13 cellular contexts compared by ENCODE assay signal in genomic region chr5:40405985-40406384, GRCh38.
DNase-seq lines count a peak whose midpoint lies in the region; ATAC-seq and TF ChIP-seq lines count a peak whose summit lies in the region.
"Had no signal": no experiment of that assay in that cellular context is flagged by ENCODE, and none has a peak within 500 bp of the region (broad histone marks: within the 10 kb centered on the region; RNA-seq: fewer than 3 reads in every experiment).

No MANE protein-coding gene starts in this region.

- no peak overlapping the region for H3K4me3 Mint-ChIP-seq in activated naive CD4-positive, alpha-beta T cell treated with anti-CD3 and anti-CD28 coated beads, Interleukin-2, amount 10 ng/mL, durations not matched to agents 7 days and 5 days
- H3K4me3 Mint-ChIP-seq in activated CD4-positive, alpha-beta memory T cell treated with anti-CD3 and anti-CD28 coated beads, Interleukin-2, amount 10 ng/mL, durations not matched to agents 7 days and 5 days, result no peak overlapping the region

- H3K4me1 ChIP-seq in right lobe of liver (no peaks in the 10 kb centered on the region), subcutaneous abdominal adipose tissue (ENCODE audit: control insufficient read depth in 5 of 5, insufficient read depth in 5 of 5, low read length in 5 of 5) (peaks cover 0 to 43% (median 25%) of the 10 kb centered on the region in 5 donors)
- H3K4me1 ChIP-seq: pancreas had no signal

- H3K27me3 Mint-ChIP-seq in activated naive CD4-positive, alpha-beta T cell treated with anti-CD3 and anti-CD28 coated beads, Interleukin-2, amount 10 ng/mL, durations not matched to agents 7 days and 5 days, result no peaks in the 10 kb centered on the region
- no peaks in the 10 kb centered on the region for H3K27me3 Mint-ChIP-seq in activated CD4-positive, alpha-beta memory T cell treated with anti-CD3 and anti-CD28 coated beads, Interleukin-2, amount 10 ng/mL, durations not matched to agents 7 days and 5 days

- ATAC-seq in right lobe of liver (no peak), HG03095 (IDR thresholded peaks at IDR 0.05; ENCODE audit: unreplicated experiment) (no peak), GM19035 (IDR thresholded peaks at IDR 0.05; ENCODE audit: unreplicated experiment) (no peak)

- DNase-seq in activated naive CD4-positive, alpha-beta T cell treated with anti-CD3 and anti-CD28 coated beads, Interleukin-2, amount 10 ng/mL, durations not matched to agents 7 days and 5 days, result no peak
- DNase-seq in activated naive CD4-positive, alpha-beta T cell treated with Interleukin-2 at 50 U/mL for 16 hours, result no peak
- DNase-seq in activated CD4-positive, alpha-beta memory T cell treated with anti-CD3 and anti-CD28 coated beads, Interleukin-2, amount 10 ng/mL, durations not matched to agents 7 days and 5 days, result no peak
- no peak for DNase-seq in right lobe of liver
- no peak for DNase-seq in SK-N-DZ (ENCODE audit: low spot score)
- DNase-seq: activated CD8-positive, alpha-beta memory T cell treated with anti-CD3 and anti-CD28 coated beads, Interleukin-2, amount 50 U/mL, for 4 hours; cerebellar nuclear complex; left colon; pancreas had no signal

- H3K9me3 ChIP-seq in right lobe of liver, result no peaks in the 10 kb centered on the region
- no peaks in the 10 kb centered on the region for H3K9me3 ChIP-seq in subcutaneous abdominal adipose tissue (ENCODE audit: control insufficient read depth in 5 of 5, low read length in 5 of 5)
- H3K9me3 ChIP-seq: pancreas, suprapubic skin had no signal

- intact Hi-C loops in right lobe of liver (cut with DNase I), result no loop called here

- H3K36me3 Mint-ChIP-seq in activated naive CD4-positive, alpha-beta T cell treated with anti-CD3 and anti-CD28 coated beads, Interleukin-2, amount 10 ng/mL, durations not matched to agents 7 days and 5 days, result peaks cover 17% of the 10 kb centered on the region
- H3K36me3 Mint-ChIP-seq in activated CD4-positive, alpha-beta memory T cell treated with anti-CD3 and anti-CD28 coated beads, Interleukin-2, amount 10 ng/mL, durations not matched to agents 7 days and 5 days (ENCODE audit: low read depth), result peaks cover 14% of the 10 kb centered on the region

- peaks cover 2% of the 10 kb centered on the region for H3K9me3 Mint-ChIP-seq in activated naive CD4-positive, alpha-beta T cell treated with anti-CD3 and anti-CD28 coated beads, Interleukin-2, amount 10 ng/mL, durations not matched to agents 7 days and 5 days
- H3K9me3 Mint-ChIP-seq in activated CD4-positive, alpha-beta memory T cell treated with anti-CD3 and anti-CD28 coated beads, Interleukin-2, amount 10 ng/mL, durations not matched to agents 7 days and 5 days, result no peaks in the 10 kb centered on the region

- peak overlapping the region; percentile 99 for H3K27ac Mint-ChIP-seq in activated naive CD4-positive, alpha-beta T cell treated with anti-CD3 and anti-CD28 coated beads, Interleukin-2, amount 10 ng/mL, durations not matched to agents 7 days and 5 days
- H3K27ac Mint-ChIP-seq in activated CD4-positive, alpha-beta memory T cell treated with anti-CD3 and anti-CD28 coated beads, Interleukin-2, amount 10 ng/mL, durations not matched to agents 7 days and 5 days, result peak overlapping the region; percentile 95

- H3K27me3 ChIP-seq in right lobe of liver, result no peaks in the 10 kb centered on the region
- no peaks in the 10 kb centered on the region for H3K27me3 ChIP-seq in subcutaneous abdominal adipose tissue (ENCODE audit: control insufficient read depth in 5 of 5, insufficient read depth in 4 of 5, low read length in 5 of 5)
- H3K27me3 ChIP-seq: pancreas, suprapubic skin had no signal

- no peak overlapping the region for H3K9ac ChIP-seq in subcutaneous abdominal adipose tissue (ENCODE audit: low read length in 5 of 5)

- H3K4me3 ChIP-seq in right lobe of liver (no peak overlapping the region), subcutaneous abdominal adipose tissue (ENCODE audit: low read depth in 1 of 5, low read length in 5 of 5) (no peak overlapping the region)
- H3K4me3 ChIP-seq: pancreas, suprapubic skin had no signal

- no peak for TF ChIP-seq CTCF in right lobe of liver (IDR thresholded peaks at IDR 0.05)

- H3K4me1 Mint-ChIP-seq in activated naive CD4-positive, alpha-beta T cell treated with anti-CD3 and anti-CD28 coated beads, Interleukin-2, amount 10 ng/mL, durations not matched to agents 7 days and 5 days, result peaks cover 90% of the 10 kb centered on the region
- peaks cover 86% of the 10 kb centered on the region for H3K4me1 Mint-ChIP-seq in activated CD4-positive, alpha-beta memory T cell treated with anti-CD3 and anti-CD28 coated beads, Interleukin-2, amount 10 ng/mL, durations not matched to agents 7 days and 5 days

- POLR2A ChIA-PET in activated CD4-positive, alpha-beta memory T cell treated with anti-CD3 and anti-CD28 coated beads, Interleukin-2, amount 10 ng/mL, durations not matched to agents 7 days and 5 days (lab: Charles Lee), result interaction anchor here (0.6 to 9.8 kb wide), 14 partner anchors 16 to 283 kb away, joined by 3 to 145 read pairs (median 9); partner anchors contain the start of gene PTGER4

- no peak for TF ChIP-seq POLR2A in right lobe of liver (IDR thresholded peaks at IDR 0.05)

- H3K36me3 ChIP-seq in right lobe of liver (no peaks in the 10 kb centered on the region), subcutaneous abdominal adipose tissue (ENCODE audit: control insufficient read depth in 5 of 5, insufficient read depth in 5 of 5, low read length in 5 of 5) (no peaks in the 10 kb centered on the region)
- H3K36me3 ChIP-seq: pancreas, suprapubic skin had no signal

- peak overlapping the region in 2 of 3 donors; percentile 33 to 47 for H3K27ac ChIP-seq in right lobe of liver
- H3K27ac ChIP-seq in subcutaneous abdominal adipose tissue (ENCODE audit: low read depth, low read length), result peak overlapping the region; percentile 21

- WGBS in right lobe of liver (ENCODE audit: insufficient coverage, low coverage, low lambda C conversion rate, missing lambda C conversion rate), result 44% methylated on average over 3 of the region's 3 CpGs

- CTCF ChIA-PET in activated naive CD4-positive, alpha-beta T cell treated with anti-CD3 and anti-CD28 coated beads, Interleukin-2, amount 10 ng/mL, durations not matched to agents 7 days and 5 days (lab: Charles Lee), result interaction anchor here (0.6 to 2.6 kb wide), 7 partner anchors 16 to 280 kb away, joined by 3 to 12 read pairs (median 3); no protein-coding TSS in a partner anchor
- CTCF ChIA-PET in activated CD4-positive, alpha-beta memory T cell treated with anti-CD3 and anti-CD28 coated beads, Interleukin-2, amount 10 ng/mL, durations not matched to agents 7 days and 5 days (lab: Charles Lee), result interaction anchor here (0.8 to 2.8 kb wide), 9 partner anchors 13 to 283 kb away, joined by 3 to 11 read pairs (median 3); partner anchors contain the start of gene PTGER4
